Comparison of ENCODE assay signal across 26 cellular contexts in genomic region chr21:46620846-46621245, GRCh38. TPM values are rescaled to one million over a fixed set of nuclear protein-coding genes. Genes with fewer than 3 reads are reported as not detected.
DNase-seq lines count a peak whose midpoint lies in the region; ATAC-seq, FAIRE-seq and TF ChIP-seq lines count a peak whose summit lies in the region.
"Had no signal": no experiment of that assay in that cellular context is flagged by ENCODE, and none has a peak within 500 bp of the region (broad histone marks: within the 10 kb centered on the region; RNA-seq: fewer than 3 reads in every experiment).

No MANE protein-coding gene starts in this region.

- H3K36me3 Mint-ChIP-seq in natural killer cell treated with Interleukin-12 subunit alpha and Interleukin-12 subunit beta and Interleukin-15 and Interleukin-18, amount 100 ng/mL, for 72 hours = no peaks in the 10 kb centered on the region

- peak overlapping the region; percentile 10 for H3K4me3 Mint-ChIP-seq in natural killer cell treated with Interleukin-12 subunit alpha and Interleukin-12 subunit beta and Interleukin-15 and Interleukin-18, amount 100 ng/mL, for 72 hours
- H3K4me3 Mint-ChIP-seq: activated naive CD4-positive, alpha-beta T cell treated with anti-CD3 and anti-CD28 coated beads, Interleukin-2, amount 10 ng/mL, durations not matched to agents 7 days and 5 days had no signal

- H3K36me3 ChIP-seq in HepG2 (replicated peaks in 1 of 2; ENCODE audit: control insufficient read depth in 1 of 2, insufficient read depth in 2 of 2, low read length in 2 of 2) (no peaks in the 10 kb centered on the region), right lobe of liver (no peaks in the 10 kb centered on the region)
- H3K36me3 ChIP-seq: cardiac muscle cell, MG63, vagina had no signal

- no TSS peak for BruUV-seq in HepG2 (replicated peaks; lab: Mats Ljungman, UMichigan)

- WGBS in HepG2 (ENCODE audit: low lambda C conversion rate) = 97% methylated on average over 7 of the region's 7 CpGs
- 87% methylated on average over 5 of the region's 7 CpGs for WGBS in right lobe of liver (ENCODE audit: insufficient coverage, low coverage, low lambda C conversion rate, missing lambda C conversion rate)

- peaks cover 36 to 39% of the 10 kb centered on the region in 2 donors for H3K4me1 Mint-ChIP-seq in natural killer cell treated with Interleukin-12 subunit alpha and Interleukin-12 subunit beta and Interleukin-15 and Interleukin-18, amount 100 ng/mL, for 72 hours (ENCODE audit: low read depth in 2 of 2)

- intact Hi-C loops in HepG2 (cut with micrococcal nuclease; ENCODE audit: unreplicated experiment) (no loop called here), right lobe of liver (cut with DNase I) (no loop called here), cardiac septum (cut with DNase I) (no loop called here)

- peak overlapping the region; percentile 74; the same call in 1 of the 2 replicates for H3K9ac ChIP-seq in HepG2 (ENCODE audit: insufficient read depth, low read depth, low read length)

- H3K9me3 Mint-ChIP-seq in natural killer cell treated with Interleukin-12 subunit alpha and Interleukin-12 subunit beta and Interleukin-15 and Interleukin-18, amount 100 ng/mL, for 72 hours = no peaks in the 10 kb centered on the region

- H3K4me1 ChIP-seq in HepG2 (ENCODE audit: insufficient read depth, low read length) = peaks cover 36% of the 10 kb centered on the region
- H3K4me1 ChIP-seq in right lobe of liver = no peaks in the 10 kb centered on the region
- H3K4me1 ChIP-seq: vagina had no signal

- no peak overlapping the region for H2AFZ ChIP-seq in HepG2 (ENCODE audit: low read length)

- TF ChIP-seq EP300 in HepG2 (IDR thresholded peaks at IDR 0.05; ENCODE audit: low read depth in 2 of 2, low read length in 2 of 2) (no peak), HepG2 (CRISPR knock-in tag; IDR thresholded peaks at IDR 0.05; ENCODE audit: borderline replicate concordance) (no peak)

- TF ChIP-seq RAD21 in HepG2 (CRISPR knock-in tag; IDR thresholded peaks at IDR 0.05) = no peak

- no peaks in the 10 kb centered on the region for H3K27me3 Mint-ChIP-seq in natural killer cell treated with Interleukin-12 subunit alpha and Interleukin-12 subunit beta and Interleukin-15 and Interleukin-18, amount 100 ng/mL, for 72 hours
- H3K27me3 Mint-ChIP-seq: activated naive CD4-positive, alpha-beta T cell treated with anti-CD3 and anti-CD28 coated beads, Interleukin-2, amount 10 ng/mL, durations not matched to agents 7 days and 5 days had no signal

- no peaks in the 10 kb centered on the region for H3K79me2 ChIP-seq in HepG2 (ENCODE audit: insufficient read depth, low read length)

- POLR2A ChIA-PET in HepG2 (lab: Yijun Ruan, JAX) = interaction anchor here (4.3 kb wide), 1 partner anchor 13 kb away, joined by 48 read pairs; the partner anchor contains the start of gene PRMT2

- no peaks in the 10 kb centered on the region for H4K20me1 ChIP-seq in HepG2 (ENCODE audit: insufficient read depth, low read length)

- H3K27me3 ChIP-seq in HepG2 (ENCODE audit: control insufficient read depth in 1 of 2, insufficient read depth in 2 of 2, low read length in 2 of 2) = no peaks in the 10 kb centered on the region
- H3K27me3 ChIP-seq in right lobe of liver = no peaks in the 10 kb centered on the region
- H3K27me3 ChIP-seq: cardiac muscle cell, vagina had no signal

- in situ Hi-C loops in HepG2 (cut with HindIII; ENCODE audit: extremely low pct_ligation_motif_present, low pct_unique_long_range_greater_than_20kb) = no loop called here

- H3K9me3 ChIP-seq in HepG2 (ENCODE audit: low read length) = no peaks in the 10 kb centered on the region
- H3K9me3 ChIP-seq in right lobe of liver = no peaks in the 10 kb centered on the region

- CTCF ChIA-PET in HepG2 (lab: Yijun Ruan, JAX; ENCODE audit: low intra/inter-chr PET ratio, low total read pairs) = no interaction called here

- TF ChIP-seq POLR2A in HepG2 (IDR thresholded peaks at IDR 0.05; ENCODE audit: insufficient read depth in 1 of 2, low read depth in 2 of 2, low read length in 2 of 2) = no peak
- no peak for TF ChIP-seq POLR2A in right lobe of liver (IDR thresholded peaks at IDR 0.05)

- H3K4me3 ChIP-seq in HepG2 (replicated peaks in 1 of 3; ENCODE audit: insufficient read depth in 1 of 3, low read depth in 2 of 3, low read length in 3 of 3) (no peak overlapping the region), right lobe of liver (no peak overlapping the region)
- H3K4me3 ChIP-seq: cardiac muscle cell, MG63, vagina had no signal

- H3K27ac ChIP-seq in HepG2 (ENCODE audit: extremely low read length, insufficient read depth, low read length) = peak overlapping the region; percentile 97
- H3K27ac ChIP-seq in right lobe of liver = no peak overlapping the region
- H3K27ac ChIP-seq in cingulate gyrus (ENCODE audit: low read depth, low read length) = peak overlapping the region; percentile 96
- H3K27ac ChIP-seq: cardiac muscle cell, vagina had no signal

- no peak for DNase-seq in HepG2 (ENCODE audit: low spot score)
- DNase-seq in right lobe of liver = no peak
- no peak for DNase-seq in natural killer cell treated with Interleukin-12 subunit alpha and Interleukin-12 subunit beta and Interleukin-15 and Interleukin-18, amount 100 ng/mL, for 72 hours (ENCODE audit: low spot score)
- no peak for DNase-seq in SW 1271 (lab: John Stamatoyannopoulos, UW)
- no peak for DNase-seq in cardiac septum (ENCODE audit: low spot score)
- no peak for DNase-seq in iPS-NIHi11 (ENCODE audit: low spot score)
- DNase-seq: ACHN; activated naive CD4-positive, alpha-beta T cell treated with anti-CD3 and anti-CD28 coated beads, Interleukin-2, amount 10 ng/mL, durations not matched to agents 7 days and 5 days; COR-L47; GDM1; H7; MG63; NCI-H2029; NCI-H510A; SHP77; stimulated activated naive CD4-positive, alpha-beta T cell treated with Interleukin-2 at 50 U/mL for 16 hours had no signal

- FAIRE-seq in HepG2 (lab: Jason Lieb, UNC) = no peak
- FAIRE-seq: GM12892 had no signal

- TF ChIP-seq CTCF in HepG2 (CRISPR knock-in tag; IDR thresholded peaks at IDR 0.05) = no peak
- no peak for TF ChIP-seq CTCF in right lobe of liver (IDR thresholded peaks at IDR 0.05)

- H3K27ac Mint-ChIP-seq in natural killer cell treated with Interleukin-12 subunit alpha and Interleukin-12 subunit beta and Interleukin-15 and Interleukin-18, amount 100 ng/mL, for 72 hours = peak overlapping the region; percentile 86 to 91

- peak overlapping the region; percentile 78; the same call in 1 of the 2 replicates for H3K4me2 ChIP-seq in HepG2 (ENCODE audit: low read depth, low read length)

- ATAC-seq in HepG2 (no peak), right lobe of liver (no peak), HG03520 (IDR thresholded peaks at IDR 0.05; ENCODE audit: unreplicated experiment) (no peak)
- ATAC-seq in natural killer cell treated with Interleukin-12 subunit alpha and Interleukin-12 subunit beta and Interleukin-15 and Interleukin-18, amount 100 ng/mL, for 72 hours = no peak
- ATAC-seq: activated CD4-positive, CD25-positive, alpha-beta regulatory T cell treated with anti-CD3 and anti-CD28 coated beads, Interleukin-2, amount 50 U/mL, for 24 hours had no signal

RNA-seq across cellular contexts. Expression of gene PRMT2, which starts 14.6 kb away (rescaled TPM):
- total RNA-seq in HepG2 (2016; rRNA removed; fragmentation: Illumina TruSeq; extraction: Trizol) (54.4 and 63.3 TPM in 2 replicates), right lobe of liver (10 to 100 TPM; 12.4 to 28.0 (median 19.6) TPM), cardiac septum (76.5 TPM)
- 77.4 and 86.8 TPM in 2 replicates for total RNA-seq in HepG2 (2016; cell fraction: cytosol; rRNA removed; fragmentation: Illumina TruSeq; extraction: Trizol; ENCODE audit: low read depth)
- 53.4 and 57.4 TPM in 2 replicates for total RNA-seq in HepG2 (2016; cell fraction: insoluble cytoplasmic fraction; rRNA removed; fragmentation: Illumina TruSeq; extraction: Trizol)
- 107 and 119 TPM in 2 replicates for total RNA-seq in HepG2 (2016; cell fraction: membrane; rRNA removed; fragmentation: Illumina TruSeq; extraction: Trizol)
- 30.5 and 39.1 TPM in 2 replicates for total RNA-seq in HepG2 (2016; cell fraction: nucleus; rRNA removed; fragmentation: Illumina TruSeq; extraction: Trizol)
- polyA plus RNA-seq in HepG2 (2011; rRNA removed) = 75.9 and 78.8 TPM in 2 replicates
- 94.5 and 113 TPM in 2 replicates for polyA plus RNA-seq in HepG2 (2011; cell fraction: cytosol; rRNA removed)
- 103 and 105 TPM in 2 replicates for polyA plus RNA-seq in HepG2 (2011; cell fraction: nucleus; rRNA removed)
- polyA plus RNA-seq in HepG2 (2012) = 35.7 and 48.7 TPM in 2 replicates
- polyA plus RNA-seq in HepG2 (2016; cell fraction: cytosol; fragmentation: Illumina TruSeq; extraction: Trizol; ENCODE audit: low read depth) = 112 and 134 TPM in 2 replicates
- 63.9 and 73.9 TPM in 2 replicates for polyA plus RNA-seq in HepG2 (2016; cell fraction: insoluble cytoplasmic fraction; fragmentation: Illumina TruSeq; extraction: Trizol; ENCODE audit: low read depth)
- polyA plus RNA-seq in HepG2 (2016; cell fraction: membrane; fragmentation: Illumina TruSeq; extraction: Trizol; ENCODE audit: low read depth) = 114 and 126 TPM in 2 replicates
- 61.2 and 66.3 TPM in 2 replicates for polyA plus RNA-seq in HepG2 (2016; cell fraction: nucleus; fragmentation: Illumina TruSeq; extraction: Trizol; ENCODE audit: insufficient read depth, low read depth)
- 63.7 and 112 TPM in 2 replicates for polyA minus RNA-seq in HepG2 (2011; rRNA and poly(A)+ RNA removed; ENCODE audit: low replicate concordance)
- 25.9 and 26.0 TPM in 2 replicates for polyA minus RNA-seq in HepG2 (2011; cell fraction: cytosol; rRNA and poly(A)+ RNA removed)
- 50.1 and 53.1 TPM in 2 replicates for polyA minus RNA-seq in HepG2 (2011; cell fraction: nucleus; rRNA and poly(A)+ RNA removed)
- 10 to 100 TPM; 64.7 to 92.4 TPM for total RNA-seq in natural killer cell treated with Interleukin-12 subunit alpha and Interleukin-12 subunit beta and Interleukin-15 and Interleukin-18, amount 100 ng/mL, for 72 hours

RNA-seq across cellular contexts. Expression of gene S100B, which starts 16.0 kb away (rescaled TPM):
- not detected in 2 replicates for total RNA-seq in HepG2 (2016; rRNA removed; fragmentation: Illumina TruSeq; extraction: Trizol)
- total RNA-seq in HepG2 (2016; cell fraction: cytosol; rRNA removed; fragmentation: Illumina TruSeq; extraction: Trizol; ENCODE audit: low read depth) = 0.26 TPM in 1 of 2 replicates, not detected in the other
- total RNA-seq in HepG2 (2016; cell fraction: insoluble cytoplasmic fraction; rRNA removed; fragmentation: Illumina TruSeq; extraction: Trizol) = not detected in 2 replicates
- total RNA-seq in HepG2 (2016; cell fraction: membrane; rRNA removed; fragmentation: Illumina TruSeq; extraction: Trizol) = not detected in 2 replicates
- total RNA-seq in HepG2 (2016; cell fraction: nucleus; rRNA removed; fragmentation: Illumina TruSeq; extraction: Trizol) = not detected in 2 replicates
- not detected in 2 replicates for polyA plus RNA-seq in HepG2 (2011; rRNA removed)
- polyA plus RNA-seq in HepG2 (2011; cell fraction: cytosol; rRNA removed) = not detected in 2 replicates
- not detected in 2 replicates for polyA plus RNA-seq in HepG2 (2011; cell fraction: nucleus; rRNA removed)
- polyA plus RNA-seq in HepG2 (2012) = not detected in 2 replicates
- not detected in 2 replicates for polyA plus RNA-seq in HepG2 (2016; cell fraction: cytosol; fragmentation: Illumina TruSeq; extraction: Trizol; ENCODE audit: low read depth)
- not detected in 2 replicates for polyA plus RNA-seq in HepG2 (2016; cell fraction: insoluble cytoplasmic fraction; fragmentation: Illumina TruSeq; extraction: Trizol; ENCODE audit: low read depth)
- not detected in 2 replicates for polyA plus RNA-seq in HepG2 (2016; cell fraction: membrane; fragmentation: Illumina TruSeq; extraction: Trizol; ENCODE audit: low read depth)
- not detected in 2 replicates for polyA plus RNA-seq in HepG2 (2016; cell fraction: nucleus; fragmentation: Illumina TruSeq; extraction: Trizol; ENCODE audit: insufficient read depth, low read depth)
- polyA minus RNA-seq in HepG2 (2011; rRNA and poly(A)+ RNA removed; ENCODE audit: low replicate concordance) = not detected in 2 replicates
- polyA minus RNA-seq in HepG2 (2011; cell fraction: cytosol; rRNA and poly(A)+ RNA removed) = not detected in 2 replicates
- polyA minus RNA-seq in HepG2 (2011; cell fraction: nucleus; rRNA and poly(A)+ RNA removed) = 0.90 TPM in 1 of 2 replicates, not detected in the other
- under 1 TPM in 3 of 6 experiments, not detected in 3; 0.49 to 0.78 (median 0.62) TPM for total RNA-seq in right lobe of liver
- not detected for total RNA-seq in natural killer cell treated with Interleukin-12 subunit alpha and Interleukin-12 subunit beta and Interleukin-15 and Interleukin-18, amount 100 ng/mL, for 72 hours
- 0.62 TPM for total RNA-seq in cardiac septum
- total RNA-seq: fibroblast of villous mesenchyme; HT1080; renal cortical epithelial cell; T-helper 2 cell treated with Interferon-gamma antibody and Interleukin-4, amounts not matched to agents 100 ng/mL and 5 ng/mL, for 36 hours had no signal

Comparison
In these comparisons a context has a peak if more than half of its experiments do, and no peak if none do; other contexts are left out.
1. H3K27ac ChIP-seq: peak in HepG2 (single experiment) and cingulate gyrus (single experiment); none in right lobe of liver (0 of 3).